In the genomic region with DNA sequence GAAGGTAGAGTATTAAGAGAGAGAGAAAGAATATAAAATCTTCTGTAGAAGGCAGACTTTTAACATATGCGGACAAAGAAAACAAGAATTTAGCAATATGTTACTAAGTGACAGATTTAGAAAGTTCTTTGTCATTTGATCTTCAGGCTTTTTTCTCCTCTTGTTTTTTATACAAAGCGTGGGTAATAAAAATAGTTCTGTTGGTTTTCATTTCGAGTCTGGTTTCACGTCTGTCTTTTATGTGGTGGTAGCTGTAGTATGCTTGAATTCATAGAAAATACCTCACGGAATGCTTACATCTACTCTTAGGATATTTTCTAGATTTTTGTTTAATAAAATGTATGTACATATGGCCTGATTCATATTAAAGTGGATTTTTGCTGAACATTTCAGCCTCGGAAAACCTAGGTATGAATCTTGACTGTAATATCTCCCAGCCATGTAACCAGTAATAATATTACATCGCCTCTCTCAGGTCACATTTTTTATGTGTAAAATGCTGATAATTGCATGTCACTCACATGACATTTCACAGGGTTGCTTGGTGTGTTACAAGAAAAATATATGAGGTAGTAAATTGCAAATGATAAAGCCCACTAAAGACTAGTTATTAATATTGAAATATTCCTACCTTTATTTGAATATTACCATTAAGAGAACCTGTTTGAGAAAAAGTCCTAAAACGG, we compare ENCODE assay signal across 12 cellular contexts.
"Had no signal": no experiment of that assay in that cellular context is flagged by ENCODE, and none has a peak within 500 bp of the region (broad histone marks: within the 10 kb centered on the region; RNA-seq: fewer than 3 reads in every experiment).

No MANE protein-coding gene starts in this region.

- H3K4me1 ChIP-seq: right atrium auricular region had no signal

- H3K36me3 ChIP-seq: heart left ventricle, right atrium auricular region had no signal

- FAIRE-seq: frontal cortex, islet of Langerhans, small intestine had no signal

- H3K9me3 ChIP-seq: right atrium auricular region had no signal

- H3K27me3 ChIP-seq: heart left ventricle, right atrium auricular region had no signal

- DNase-seq: activated CD4-positive, alpha-beta T cell treated with anti-CD3 and anti-CD28 coated beads, Interleukin-2, amount 10 ng/mL, durations not matched to agents 7 days and 5 days; activated CD4-positive, CD25-positive, alpha-beta regulatory T cell; activated T-cell treated with anti-CD3 and anti-CD28 coated beads, Interleukin-2, amount 50 U/mL, for 1 hour; effector memory CD4-positive, alpha-beta T cell; naive thymus-derived CD4-positive, alpha-beta T cell; posterior cingulate gyrus; small intestine had no signal

- H3K4me3 ChIP-seq: heart left ventricle, right atrium auricular region had no signal

- ATAC-seq: heart left ventricle; naive thymus-derived CD4-positive, alpha-beta T cell; stimulated activated memory B cell treated with anti-CD40 and anti-IgM and Interleukin-4, amounts not matched to agents 10 μg/mL and 1 μg/mL and 100 μg/mL, for 72 hours had no signal

- H3K27ac ChIP-seq: heart left ventricle, right atrium auricular region had no signal
